In the genomic region with DNA sequence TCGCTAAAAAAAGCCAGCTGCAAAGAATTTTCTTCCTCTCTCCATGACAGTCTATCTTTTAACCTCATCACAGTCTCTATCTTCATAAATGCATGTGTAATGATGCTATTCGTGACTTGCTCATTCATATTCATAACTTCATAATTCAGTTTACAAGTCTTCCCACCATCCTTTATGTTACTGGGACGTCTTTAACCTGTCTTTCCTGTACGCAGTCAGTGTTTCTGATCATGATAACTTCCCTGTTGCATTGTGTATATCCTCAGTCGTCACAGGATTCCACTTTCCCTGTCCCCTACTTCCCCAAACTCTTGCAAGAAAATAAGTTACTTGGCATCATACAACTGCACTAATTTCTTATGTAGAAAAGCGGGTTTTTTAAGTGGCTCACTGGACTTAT, we compare ENCODE assay signal across 12 cellular contexts.
DNase-seq lines count a peak whose midpoint lies in the region; ATAC-seq and TF ChIP-seq lines count a peak whose summit lies in the region.
"Had no signal": no experiment of that assay in that cellular context is flagged by ENCODE, and none has a peak within 500 bp of the region (broad histone marks: within the 10 kb centered on the region; RNA-seq: fewer than 3 reads in every experiment).

No MANE protein-coding gene starts in this region.

- no peak overlapping the region for H3K27ac ChIP-seq in HUES48 (ENCODE audit: low read depth, low read length)

- no peak overlapping the region for H3K9ac ChIP-seq in HUES48 (ENCODE audit: low read depth, low read length)

- H3K4me3 ChIP-seq in HUES48 (ENCODE audit: low read depth, low read length) (peak overlapping the region; percentile 84; the same call in 1 of the 2 replicates), choroid plexus epithelial cell (ENCODE audit: low read depth, low read length) (peak overlapping the region; percentile 9)

- H3K36me3 ChIP-seq in HUES48 (ENCODE audit: control insufficient read depth, insufficient read depth, low read length), result no peaks in the 10 kb centered on the region

- DNase-seq in CD14-positive monocyte (ENCODE audit: low spot score), result no peak
- DNase-seq in choroid plexus epithelial cell (ENCODE audit: low read depth), result no peak
- DNase-seq in midbrain (lab: John Stamatoyannopoulos, UW), result peak; percentile 25
- no peak for DNase-seq in glomerular visceral epithelial cell (ENCODE audit: extremely low spot score)
- DNase-seq in WTC11 (ENCODE audit: low spot score), result no peak
- no peak for DNase-seq in activated CD8-positive, alpha-beta memory T cell treated with anti-CD3 and anti-CD28 coated beads, Interleukin-2, amount 50 U/mL, for 4 hours
- DNase-seq: activated gamma-delta T cell, naive B cell, NCI-H2081 treated with DMSO at 0.1 percent for 48 hours, SHP77 had no signal

- H3K4me3 Mint-ChIP-seq in CD14-positive monocyte (peak overlapping the region; percentile 59 to 71), WTC11 (no peak overlapping the region)

- TF ChIP-seq CTCF in CD14-positive monocyte (IDR thresholded peaks at IDR 0.05), result no peak
- no peak for TF ChIP-seq CTCF in choroid plexus epithelial cell (conservative IDR thresholded peaks at IDR 0.05; ENCODE audit: low read depth, low read length)
- TF ChIP-seq CTCF in WTC11 (IDR thresholded peaks at IDR 0.05), result no peak

- no peaks in the 10 kb centered on the region for H3K9me3 Mint-ChIP-seq in CD14-positive monocyte
- no peaks in the 10 kb centered on the region for H3K9me3 Mint-ChIP-seq in WTC11
- H3K9me3 Mint-ChIP-seq: naive B cell had no signal

- H3K36me3 Mint-ChIP-seq in CD14-positive monocyte (peaks cover 2 to 12% of the 10 kb centered on the region in 2 donors), WTC11 (no peaks in the 10 kb centered on the region)
- H3K36me3 Mint-ChIP-seq: naive B cell had no signal

- no peaks in the 10 kb centered on the region for H3K9me3 ChIP-seq in HUES48 (ENCODE audit: control insufficient read depth, insufficient read depth, low read length)

- ATAC-seq in HG03354 (IDR thresholded peaks at IDR 0.05; ENCODE audit: poor library complexity, severe bottlenecking, unreplicated experiment), result no peak
- no peak for ATAC-seq in WTC11

- intact Hi-C loops in CD14-positive monocyte (cut with micrococcal nuclease), result loop anchor here in 1 of 2 donors (5.0 to 10.0 kb wide), 2 partner anchors 50 to 208 kb away; a partner anchor contains a TSS

- H3K4me1 Mint-ChIP-seq in CD14-positive monocyte (peaks cover 66% of the 10 kb centered on the region), WTC11 (peaks cover 48% of the 10 kb centered on the region)

- H3K27me3 Mint-ChIP-seq in CD14-positive monocyte (ENCODE audit: low read depth in 3 of 3) (no peaks in the 10 kb centered on the region), WTC11 (ENCODE audit: low read depth) (no peaks in the 10 kb centered on the region)
- H3K27me3 Mint-ChIP-seq: naive B cell had no signal

- peak overlapping the region in 1 of 7 donors; percentile 63 for H3K27ac Mint-ChIP-seq in CD14-positive monocyte
- no peak overlapping the region for H3K27ac Mint-ChIP-seq in WTC11

- CTCF ChIA-PET in WTC11 (lab: Charles Lee), result interaction anchor here (0.6 to 4.0 kb wide), 3 partner anchors 49 to 1801 kb away, joined by 3 to 29 read pairs (median 3); no protein-coding TSS in a partner anchor

- POLR2A ChIA-PET in WTC11 (lab: Charles Lee), result interaction anchor here (0.6 kb wide), 1 partner anchor 208 kb away, joined by 3 read pairs; no protein-coding TSS in a partner anchor

- no peaks in the 10 kb centered on the region; the same call in 1 of the 2 replicates for H3K27me3 ChIP-seq in HUES48 (ENCODE audit: control insufficient read depth, insufficient read depth, low read length)

- peaks cover 30% of the 10 kb centered on the region for H3K4me1 ChIP-seq in HUES48 (ENCODE audit: control insufficient read depth, insufficient read depth, low read length)

TF ChIP-seq in WTC11, 78 proteins besides CTCF, POLR2A, EP300 and RAD21:
- TF ChIP-seq SMAD3 (CRISPR knock-in tag; IDR thresholded peaks at IDR 0.05; ENCODE audit: borderline replicate concordance), result no peak
- TF ChIP-seq, protein P1, sequence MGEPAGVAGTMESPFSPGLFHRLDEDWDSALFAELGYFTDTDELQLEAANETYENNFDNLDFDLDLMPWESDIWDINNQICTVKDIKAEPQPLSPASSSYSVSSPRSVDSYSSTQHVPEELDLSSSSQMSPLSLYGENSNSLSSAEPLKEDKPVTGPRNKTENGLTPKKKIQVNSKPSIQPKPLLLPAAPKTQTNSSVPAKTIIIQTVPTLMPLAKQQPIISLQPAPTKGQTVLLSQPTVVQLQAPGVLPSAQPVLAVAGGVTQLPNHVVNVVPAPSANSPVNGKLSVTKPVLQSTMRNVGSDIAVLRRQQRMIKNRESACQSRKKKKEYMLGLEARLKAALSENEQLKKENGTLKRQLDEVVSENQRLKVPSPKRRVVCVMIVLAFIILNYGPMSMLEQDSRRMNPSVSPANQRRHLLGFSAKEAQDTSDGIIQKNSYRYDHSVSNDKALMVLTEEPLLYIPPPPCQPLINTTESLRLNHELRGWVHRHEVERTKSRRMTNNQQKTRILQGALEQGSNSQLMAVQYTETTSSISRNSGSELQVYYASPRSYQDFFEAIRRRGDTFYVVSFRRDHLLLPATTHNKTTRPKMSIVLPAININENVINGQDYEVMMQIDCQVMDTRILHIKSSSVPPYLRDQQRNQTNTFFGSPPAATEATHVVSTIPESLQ (CRISPR knock-in tag; IDR thresholded peaks at IDR 0.05), result no peak
- TF ChIP-seq TCF7 (CRISPR knock-in tag; IDR thresholded peaks at IDR 0.05; ENCODE audit: low read depth), result no peak
- no peak for TF ChIP-seq SMAD4 (CRISPR knock-in tag; IDR thresholded peaks at IDR 0.05)
- no peak for TF ChIP-seq FOXK1 (CRISPR knock-in tag; IDR thresholded peaks at IDR 0.05)
- TF ChIP-seq JUN (CRISPR knock-in tag; IDR thresholded peaks at IDR 0.05), result no peak
- TF ChIP-seq, protein P2, sequence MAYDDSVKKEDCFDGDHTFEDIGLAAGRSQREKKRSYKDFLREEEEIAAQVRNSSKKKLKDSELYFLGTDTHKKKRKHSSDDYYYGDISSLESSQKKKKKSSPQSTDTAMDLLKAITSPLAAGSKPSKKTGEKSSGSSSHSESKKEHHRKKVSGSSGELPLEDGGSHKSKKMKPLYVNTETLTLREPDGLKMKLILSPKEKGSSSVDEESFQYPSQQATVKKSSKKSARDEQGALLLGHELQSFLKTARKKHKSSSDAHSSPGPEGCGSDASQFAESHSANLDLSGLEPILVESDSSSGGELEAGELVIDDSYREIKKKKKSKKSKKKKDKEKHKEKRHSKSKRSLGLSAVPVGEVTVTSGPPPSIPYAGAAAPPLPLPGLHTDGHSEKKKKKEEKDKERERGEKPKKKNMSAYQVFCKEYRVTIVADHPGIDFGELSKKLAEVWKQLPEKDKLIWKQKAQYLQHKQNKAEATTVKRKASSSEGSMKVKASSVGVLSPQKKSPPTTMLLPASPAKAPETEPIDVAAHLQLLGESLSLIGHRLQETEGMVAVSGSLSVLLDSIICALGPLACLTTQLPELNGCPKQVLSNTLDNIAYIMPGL (CRISPR knock-in tag; IDR thresholded peaks at IDR 0.05), result no peak
- TF ChIP-seq NFYB (CRISPR knock-in tag; conservative IDR thresholded peaks at IDR 0.05; ENCODE audit: low read depth), result no peak
- TF ChIP-seq ZNF232 (CRISPR knock-in tag; IDR thresholded peaks at IDR 0.05), result no peak
- TF ChIP-seq IRF2 (CRISPR knock-in tag; IDR thresholded peaks at IDR 0.05; ENCODE audit: borderline replicate concordance, low read depth), result no peak
- TF ChIP-seq, protein P3, sequence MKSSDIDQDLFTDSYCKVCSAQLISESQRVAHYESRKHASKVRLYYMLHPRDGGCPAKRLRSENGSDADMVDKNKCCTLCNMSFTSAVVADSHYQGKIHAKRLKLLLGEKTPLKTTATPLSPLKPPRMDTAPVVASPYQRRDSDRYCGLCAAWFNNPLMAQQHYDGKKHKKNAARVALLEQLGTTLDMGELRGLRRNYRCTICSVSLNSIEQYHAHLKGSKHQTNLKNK (CRISPR knock-in tag; IDR thresholded peaks at IDR 0.05), result no peak
- TF ChIP-seq NR3C1 (CRISPR knock-in tag; conservative IDR thresholded peaks at IDR 0.05; ENCODE audit: low read depth), result no peak
- TF ChIP-seq MYBL2 (CRISPR knock-in tag; IDR thresholded peaks at IDR 0.05), result no peak
- TF ChIP-seq PRRX2 (CRISPR knock-in tag; IDR thresholded peaks at IDR 0.05), result no peak
TF ChIP-seq in WTC11: peak in this region for 0.
